Comparison of ENCODE assay signal across 8 cellular contexts in genomic region chr11:10750838-10751580, GRCh38. TPM values are rescaled to one million over a fixed set of nuclear protein-coding genes. Genes with fewer than 3 reads are reported as not detected.
DNase-seq lines count a peak whose midpoint lies in the region; ATAC-seq and TF ChIP-seq lines count a peak whose summit lies in the region.

Gene CTR9, plus strand, starts transcription at chr11:10751246. Its CDS starts 167 bp downstream, at chr11:10751413.

- H3K79me2 ChIP-seq in parathyroid adenoma, result no peaks in the 10 kb centered on the region

- H2AFZ ChIP-seq in parathyroid adenoma, result peak within 1 kb of the TSS; percentile 80

- H3K4me1 ChIP-seq in parathyroid adenoma (peaks cover 6% of the 10 kb centered on the region), tibial nerve (peaks cover 0 to 24% (median 12%) of the 10 kb centered on the region in 4 donors)

- H3K9ac ChIP-seq in parathyroid adenoma, result peak within 1 kb of the TSS; percentile 19

- ATAC-seq in HG02759 (IDR thresholded peaks at IDR 0.05; ENCODE audit: unreplicated experiment) (peak; percentile 97), Right ventricle myocardium inferior (peak; percentile 98)

- H3K27me3 ChIP-seq in parathyroid adenoma (ENCODE audit: control insufficient read depth, insufficient read depth, low read length) (no peaks in the 10 kb centered on the region), tibial nerve (no peaks in the 10 kb centered on the region)

- peak; percentile 60 to 95 for TF ChIP-seq EP300 in tibial nerve (IDR thresholded peaks at IDR 0.05)

- H3K9me3 ChIP-seq in parathyroid adenoma (ENCODE audit: control insufficient read depth, low read length), result no peaks in the 10 kb centered on the region
- no peaks in the 10 kb centered on the region for H3K9me3 ChIP-seq in tibial nerve

- peak within 1 kb of the TSS; percentile 91 for H3K4me3 ChIP-seq in parathyroid adenoma (ENCODE audit: low read depth, low read length)
- H3K4me3 ChIP-seq in tibial nerve, result peak within 1 kb of the TSS; percentile 56 to 96 (median 73)

- peak; percentile 70 to 89 for TF ChIP-seq POLR2A in tibial nerve (IDR thresholded peaks at IDR 0.05)

- H3K4me2 ChIP-seq in parathyroid adenoma (ENCODE audit: low read length), result peak within 1 kb of the TSS; percentile 85

- peak within 1 kb of the TSS; percentile 88 for H3K27ac ChIP-seq in parathyroid adenoma
- peak within 1 kb of the TSS; percentile 89 to 99 (median 92) for H3K27ac ChIP-seq in tibial nerve

- DNase-seq in NCI-H1417 (lab: John Stamatoyannopoulos, UW) (peak; percentile 97 to 99 (median 98)), SW 1271 (lab: John Stamatoyannopoulos, UW) (peak; percentile 89 to 98), Right ventricle myocardium inferior (ENCODE audit: missing footprints) (peak; percentile 96), tibial nerve (ENCODE audit: low spot score in 2 of 2) (peak; percentile 84 to 85)
- peak; percentile 84 for DNase-seq in activated naive CD8-positive, alpha-beta T cell treated with anti-CD3 and anti-CD28 coated beads, Interleukin-2, amount 50 U/mL, for 16 hours (ENCODE audit: low read depth, low spot score)

- WGBS in tibial nerve, 2 donors, result 0 to 1% methylated on average over 52 to 53 of the region's 67 CpGs

- intact Hi-C loops in Right ventricle myocardium inferior (cut with DNase I), result no loop called here

- H3K36me3 ChIP-seq in parathyroid adenoma (ENCODE audit: control insufficient read depth, insufficient read depth, low read length) (no peaks in the 10 kb centered on the region), tibial nerve (peaks cover 0 to 24% (median 0%) of the 10 kb centered on the region in 3 donors)

- TF ChIP-seq CTCF in GM12873 (IDR thresholded peaks at IDR 0.05; ENCODE audit: insufficient read depth, low read depth, low read length, missing control alignments) (peak; percentile 38), parathyroid adenoma (IDR thresholded peaks at IDR 0.05) (peak; percentile 6), tibial nerve (IDR thresholded peaks at IDR 0.05) (peak in 1 of 5 experiments; percentile 40)

RNA-seq across cellular contexts. Expression of gene CTR9, which starts in this region (rescaled TPM):
- total RNA-seq in Right ventricle myocardium inferior, result 20.6 TPM
- total RNA-seq in tibial nerve, result 10 to 100 TPM; 14.5 to 26.4 (median 19.6) TPM

Comparison
In these comparisons a context has a peak if more than half of its experiments do, and no peak if none do; other contexts are left out.
1. Peak in every context shown above with its lines: DNase-seq, ATAC-seq, H3K4me3 ChIP-seq and H3K27ac ChIP-seq.